Comparison of ENCODE assay signal across 12 cellular contexts in the genomic region with DNA sequence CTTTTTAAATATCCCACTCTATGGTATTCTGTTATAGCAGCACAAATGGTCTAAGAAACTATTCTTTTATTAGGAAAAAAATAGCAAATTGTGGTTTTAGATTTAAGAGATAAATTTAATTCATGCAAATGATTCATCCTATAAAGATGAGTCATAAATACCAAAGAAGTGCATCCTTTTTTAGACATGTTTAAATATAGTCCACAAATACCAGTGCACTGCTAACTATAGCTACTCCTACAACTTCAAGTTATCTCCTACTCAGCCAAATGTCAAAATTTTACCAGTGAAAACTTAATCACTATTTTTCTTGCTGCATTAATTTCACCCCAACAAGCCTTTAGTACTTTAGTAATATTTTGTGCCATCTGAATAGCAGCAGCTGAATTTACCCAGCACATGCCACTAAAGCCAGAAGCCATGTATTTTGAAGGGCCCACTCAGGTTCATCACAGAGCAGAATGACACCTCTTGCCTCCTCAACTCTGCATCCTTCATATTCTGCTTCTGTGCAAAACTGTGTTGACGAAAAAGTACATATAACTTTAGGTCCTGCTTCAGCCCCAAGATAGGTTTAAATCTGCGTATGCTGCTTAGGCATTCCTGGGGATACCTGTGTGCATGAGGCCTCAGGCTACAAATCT. TPM values are rescaled to one million over a fixed set of nuclear protein-coding genes. Genes with fewer than 3 reads are reported as not detected.
DNase-seq lines count a peak whose midpoint lies in the region; ATAC-seq, FAIRE-seq and TF ChIP-seq lines count a peak whose summit lies in the region.
"Had no signal": no experiment of that assay in that cellular context is flagged by ENCODE, and none has a peak within 500 bp of the region (broad histone marks: within the 10 kb centered on the region; RNA-seq: fewer than 3 reads in every experiment).

No MANE protein-coding gene starts in this region.

- H3K4me3 Mint-ChIP-seq in T-helper 17 cell, result no peak overlapping the region

- H3K36me3 Mint-ChIP-seq in T-helper 17 cell (ENCODE audit: low read depth), result peaks cover 6% of the 10 kb centered on the region

- H3F3A ChIP-seq in GM23248 (ENCODE audit: insufficient read depth), result peaks cover 8% of the 10 kb centered on the region; the same call in 1 of the 2 replicates

- WGBS in GM23248 (ENCODE audit: low coverage in 1 of 2, low lambda C conversion rate in 2 of 2, missing lambda C conversion rate in 2 of 2), 2 experiments, result 50% methylated on average over 2 of the region's 2 CpGs
- 50% methylated on average over 2 of the region's 2 CpGs; no CpG with 5 or more reads in 1 of the 2 donors for WGBS in gastroesophageal sphincter (ENCODE audit: low coverage in 1 of 2), 2 donors

- H3K4me2 ChIP-seq in GM23248 (ENCODE audit: unreplicated experiment), result no peak overlapping the region
- no peak overlapping the region for H3K4me2 ChIP-seq in keratinocyte (ENCODE audit: control insufficient read depth, extremely low read depth, insufficient read depth, low read depth, low read length)

- H3K4me1 Mint-ChIP-seq in T-helper 17 cell, result peaks cover 31% of the 10 kb centered on the region

- TF ChIP-seq CTCF in BJ (IDR thresholded peaks at IDR 0.05; ENCODE audit: insufficient read depth, low read depth, low read length) (no peak), keratinocyte (optimal IDR thresholded peaks at IDR 0.05 in 1 of 3, IDR thresholded peaks at IDR 0.05 in 1 of 3, conservative IDR thresholded peaks at IDR 0.05 in 1 of 3; ENCODE audit: extremely low read depth in 1 of 3, insufficient read depth in 2 of 3, low read length in 3 of 3) (no peak), gastroesophageal sphincter (IDR thresholded peaks at IDR 0.05) (no peak), GM10248 (IDR thresholded peaks at IDR 0.05; ENCODE audit: control extremely low read depth, extremely low read depth, low read depth, missing control alignments) (no peak)

- H2AFZ ChIP-seq in GM23248 (no peak overlapping the region), keratinocyte (ENCODE audit: control insufficient read depth, low read length) (no peak overlapping the region)

- no peak for TF ChIP-seq EP300 in gastroesophageal sphincter (IDR thresholded peaks at IDR 0.05)

- no peak for TF ChIP-seq POLR2A in gastroesophageal sphincter (IDR thresholded peaks at IDR 0.05)

- H3K27ac ChIP-seq in GM23248 (no peak overlapping the region), keratinocyte (ENCODE audit: control insufficient read depth, insufficient read depth, low read length) (no peak overlapping the region), gastroesophageal sphincter (peak overlapping the region in 1 of 4 donors; percentile 34)

- peaks cover 34% of the 10 kb centered on the region for H3K27me3 Mint-ChIP-seq in T-helper 17 cell

- in situ Hi-C loops in GM23248 (cut with MboI), result no loop called here

- peak overlapping the region; percentile 3 for H3K27ac Mint-ChIP-seq in T-helper 17 cell
- H3K27ac Mint-ChIP-seq: progenitor cell of endocrine pancreas had no signal

- DNase-seq in BJ (ENCODE audit: low read depth), result peak; percentile 60
- DNase-seq in GM23248, result peak; percentile 75
- DNase-seq in T-helper 17 cell, result no peak
- DNase-seq in keratinocyte (ENCODE audit: low read depth, low spot score), result no peak
- no peak for DNase-seq in NCI-H2029 treated with DMSO at 0.1 percent for 48 hours (lab: John Stamatoyannopoulos, UW)
- no peak for DNase-seq in stimulated activated CD4-positive, alpha-beta T cell treated with anti-CD3 and anti-CD28 coated beads, Interleukin-4, amount 100 ng/mL, for 1 hour
- no peak for DNase-seq in GM10248 (ENCODE audit: extremely low spot score)
- DNase-seq: activated CD8-positive, alpha-beta memory T cell treated with anti-CD3 and anti-CD28 coated beads, Interleukin-2, amount 50 U/mL, for 4 hours; dermis blood vessel endothelial cell; DMS79 had no signal

- CTCF ChIA-PET in BJ (lab: Yijun Ruan, JAX), result interaction anchor here (0.7 to 2.5 kb wide), 2 partner anchors 33 to 37 kb away, joined by 3 to 11 read pairs; no protein-coding TSS in a partner anchor
- CTCF ChIA-PET in GM10248 (lab: Yijun Ruan, JAX), result interaction anchor here (0.9 to 2.8 kb wide), 6 partner anchors 19 to 65 kb away, joined by 3 to 24 read pairs (median 4); no protein-coding TSS in a partner anchor

- H3K4me1 ChIP-seq in GM23248 (ENCODE audit: insufficient read depth), result peaks cover 10% of the 10 kb centered on the region
- H3K4me1 ChIP-seq in keratinocyte (ENCODE audit: control insufficient read depth, extremely low read depth, insufficient read depth, low read length), result peaks cover 12% of the 10 kb centered on the region
- peaks cover 5 to 26% (median 13%) of the 10 kb centered on the region in 3 donors for H3K4me1 ChIP-seq in gastroesophageal sphincter

- no peaks in the 10 kb centered on the region for H3K36me3 ChIP-seq in BJ (ENCODE audit: control insufficient read depth, insufficient read depth, low read length)
- H3K36me3 ChIP-seq in GM23248 (ENCODE audit: low read depth), result no peaks in the 10 kb centered on the region
- no peaks in the 10 kb centered on the region for H3K36me3 ChIP-seq in keratinocyte (ENCODE audit: control insufficient read depth in 2 of 2, extremely low read depth in 1 of 2, insufficient read depth in 2 of 2, low read length in 2 of 2)
- H3K36me3 ChIP-seq in gastroesophageal sphincter, result no peaks in the 10 kb centered on the region

- no peak overlapping the region for H3K4me3 ChIP-seq in BJ (ENCODE audit: low read depth, low read length)
- no peak overlapping the region for H3K4me3 ChIP-seq in GM23248
- no peak overlapping the region for H3K4me3 ChIP-seq in keratinocyte (ENCODE audit: control insufficient read depth in 2 of 3, extremely low read depth in 1 of 3, insufficient read depth in 2 of 3, low read depth in 1 of 3, low read length in 3 of 3)
- H3K4me3 ChIP-seq in gastroesophageal sphincter, result no peak overlapping the region

- H3K9me3 ChIP-seq in GM23248 (ENCODE audit: low read depth), result no peaks in the 10 kb centered on the region
- H3K9me3 ChIP-seq in T-helper 17 cell (ENCODE audit: control insufficient read depth, low read length, poor library complexity, severe bottlenecking), result no peaks in the 10 kb centered on the region
- no peaks in the 10 kb centered on the region for H3K9me3 ChIP-seq in keratinocyte (ENCODE audit: control insufficient read depth, low read depth, low read length)
- no peaks in the 10 kb centered on the region for H3K9me3 ChIP-seq in gastroesophageal sphincter

- no peaks in the 10 kb centered on the region for H3K9me1 ChIP-seq in keratinocyte (ENCODE audit: control insufficient read depth, extremely low read depth, insufficient read depth, low read length)

- no peak overlapping the region for H3K9ac ChIP-seq in GM23248
- no peak overlapping the region for H3K9ac ChIP-seq in keratinocyte (ENCODE audit: control insufficient read depth, extremely low read depth, insufficient read depth, low read length)

- H4K20me1 ChIP-seq in GM23248 (ENCODE audit: insufficient read depth), result no peaks in the 10 kb centered on the region
- peaks cover 5% of the 10 kb centered on the region for H4K20me1 ChIP-seq in keratinocyte (ENCODE audit: control insufficient read depth, extremely low read depth, insufficient read depth, low read length)

- peak; percentile 17 for FAIRE-seq in keratinocyte (lab: Jason Lieb, UNC)

- POLR2A ChIA-PET in BJ (lab: Charles Lee) (no interaction called here), GM10248 (lab: Yijun Ruan, JAX) (interaction anchor here (1.0 kb wide), 1 partner anchor 38 kb away, joined by 6 read pairs; no protein-coding TSS in a partner anchor)

- H3K79me2 ChIP-seq in GM23248 (ENCODE audit: insufficient read depth) (no peaks in the 10 kb centered on the region), keratinocyte (ENCODE audit: control insufficient read depth, insufficient read depth, low read length) (no peaks in the 10 kb centered on the region)

- ATAC-seq in T-helper 17 cell (no peak), gastroesophageal sphincter (no peak)

- H3K9me2 ChIP-seq in GM23248 (ENCODE audit: insufficient read depth), result no peaks in the 10 kb centered on the region

- H3K27me3 ChIP-seq in BJ (ENCODE audit: control insufficient read depth, insufficient read depth, low read length) (peaks cover 7% of the 10 kb centered on the region), GM23248 (replicated peaks; ENCODE audit: insufficient read depth) (peaks cover 9% of the 10 kb centered on the region), keratinocyte (ENCODE audit: control insufficient read depth, extremely low read depth, insufficient read depth, low read length) (peaks cover 43% of the 10 kb centered on the region), gastroesophageal sphincter (no peaks in the 10 kb centered on the region)

- dilution Hi-C loops in keratinocyte (cut with MboI; ENCODE audit: extremely low pct_ligation_motif_present, low sequenced_read_pairs), result no loop called here

RNA-seq across cellular contexts. Expression of gene CX3CR1, which starts 24.9 kb away (rescaled TPM):
- polyA plus RNA-seq in BJ (2011; rRNA removed) (0.45 and 0.51 TPM in 2 replicates), GM23248 (2016; fragmentation: Nextera tagmentation; extraction: Ambion mirVana) (not detected in 2 replicates), keratinocyte (0.05 TPM in 2 of 3 replicates, not detected in the other)
- 0.28 and 0.36 TPM in 2 replicates for polyA minus RNA-seq in BJ (2011; rRNA and poly(A)+ RNA removed)
- not detected in 2 replicates for total RNA-seq in GM23248 (2014; rRNA removed; shearing (Covaris generic))
- total RNA-seq in T-helper 17 cell (1 to 10 TPM in 1 of 2 donors, under 1 TPM in 1; 0.65 to 3.1 TPM), gastroesophageal sphincter (under 1 TPM; 0.31 to 0.94 (median 0.66) TPM)
- not detected for polyA plus RNA-seq in keratinocyte (2011; ENCODE audit: low read depth)
- not detected in 2 replicates for polyA plus RNA-seq in keratinocyte (2011; cell fraction: cytosol; rRNA removed)
- 0.03 TPM in 1 of 2 replicates, not detected in the other for polyA plus RNA-seq in keratinocyte (2011; cell fraction: nucleus; rRNA removed)
- not detected in 2 replicates for polyA plus RNA-seq in keratinocyte (2012; ENCODE audit: low replicate concordance)
- 0.23 TPM in 1 of 3 replicates, not detected in the others for polyA minus RNA-seq in keratinocyte
- polyA minus RNA-seq in keratinocyte (2011; cell fraction: cytosol; rRNA and poly(A)+ RNA removed), result not detected
- not detected in 2 replicates for polyA minus RNA-seq in keratinocyte (2011; cell fraction: nucleus; rRNA and poly(A)+ RNA removed)
- total RNA-seq: dermis blood vessel endothelial cell, progenitor cell of endocrine pancreas had no signal

Comparison
In these comparisons a context has a peak if more than half of its experiments do, and no peak if none do; other contexts are left out.
1. DNase-seq: peak in BJ (single experiment) and GM23248 (single experiment); none in T-helper 17 cell (0 of 3), keratinocyte (single experiment), NCI-H2029 treated with DMSO at 0.1 percent for 48 hours (single experiment), stimulated activated CD4-positive, alpha-beta T cell treated with anti-CD3 and anti-CD28 coated beads, Interleukin-4, amount 100 ng/mL, for 1 hour (single experiment) and GM10248 (single experiment).